Comparison of ENCODE assay signal across 8 cellular contexts in the genomic region with DNA sequence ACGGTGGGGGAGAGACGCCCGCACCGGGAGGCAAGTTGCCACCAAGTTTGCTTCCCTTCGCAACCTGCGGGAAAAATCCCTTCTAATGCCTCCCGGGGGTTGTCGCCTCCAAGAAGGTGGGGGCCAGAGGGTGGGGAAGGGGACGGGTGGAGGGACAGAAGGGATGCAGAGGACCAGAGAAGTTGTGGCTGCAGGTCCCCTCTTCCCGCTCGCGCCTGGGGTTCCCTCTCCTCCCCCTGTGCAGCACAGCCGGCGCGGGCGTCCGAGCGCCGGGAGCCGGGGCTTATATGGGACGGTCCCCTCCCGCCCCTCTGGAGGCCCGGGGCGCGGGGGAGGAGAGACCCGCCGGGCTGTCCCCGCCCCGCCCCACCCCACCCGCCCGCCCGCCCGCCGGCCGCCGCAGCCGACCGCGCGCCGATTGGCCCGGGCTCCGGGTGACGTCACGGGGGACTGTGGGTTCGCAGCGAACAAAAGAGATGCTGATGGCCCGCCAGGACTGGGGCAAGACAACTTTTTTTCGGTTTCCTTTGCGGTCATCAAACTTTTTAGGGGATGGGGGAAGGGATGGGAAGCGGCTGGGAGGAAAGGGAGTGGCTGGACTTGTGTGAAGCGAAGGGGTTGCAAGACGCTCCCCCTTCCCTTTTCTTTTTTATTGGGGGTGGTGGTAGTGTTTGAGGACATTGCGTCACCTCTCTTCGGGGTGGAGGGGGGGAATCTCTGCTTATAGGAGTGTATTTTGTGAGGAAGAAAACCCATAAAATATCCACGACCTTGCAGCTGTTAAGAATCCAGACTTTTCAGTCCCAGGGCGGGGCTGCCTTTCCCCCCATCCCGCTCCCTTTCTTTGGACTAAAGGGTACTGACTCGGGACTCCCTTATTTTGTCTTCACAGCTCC. TPM values are rescaled to one million over a fixed set of nuclear protein-coding genes. Genes with fewer than 3 reads are reported as not detected.
A peak's percentile ranks its signal among the peaks of the same experiment; 100 is the strongest.
DNase-seq lines count a peak whose midpoint lies in the region; ATAC-seq and TF ChIP-seq lines count a peak whose summit lies in the region.

A gene (minus strand): TSS at position 260 of the 896 bp plus-strand sequence. CDS start 266 bp downstream, outside the sequence.

- DNase-seq in H4 (ENCODE audit: low spot score) (peak; percentile 95), MV-4-11 (lab: John Stamatoyannopoulos, UW) (peak; percentile 25), cerebellum (ENCODE audit: low spot score) (peak; percentile 30), iris pigment epithelial cell (ENCODE audit: low read depth) (peak; percentile 99), spleen (peak; percentile 85), NCI-H526 treated with DMSO at 0.1 percent for 48 hours (lab: John Stamatoyannopoulos, UW) (no peak)

- H3K9me3 ChIP-seq in ES-I3 (ENCODE audit: control insufficient read depth, insufficient read depth, low read length) (no peaks in the 10 kb centered on the region), spleen (no peaks in the 10 kb centered on the region)

- peak within 1 kb of the TSS; percentile 29 to 79 (median 62) for H3K27ac ChIP-seq in spleen

- no peak for TF ChIP-seq POLR2A in spleen (IDR thresholded peaks at IDR 0.05)

- TF ChIP-seq CTCF in spleen (IDR thresholded peaks at IDR 0.05 in 8 of 11, conservative IDR thresholded peaks at IDR 0.05 in 3 of 11): no peak

- peaks cover 9% of the 10 kb centered on the region; the same call in 1 of the 2 replicates for H3K4me1 ChIP-seq in ES-I3 (ENCODE audit: insufficient read depth, low read length)
- peaks cover 13 to 26% (median 22%) of the 10 kb centered on the region in 6 donors for H3K4me1 ChIP-seq in spleen

- H3K9ac ChIP-seq in ES-I3 (ENCODE audit: low read depth, low read length): peak within 1 kb of the TSS; percentile 92

- no peaks in the 10 kb centered on the region for H3K36me3 ChIP-seq in ES-I3 (ENCODE audit: insufficient read depth, low read length)
- H3K36me3 ChIP-seq in spleen: no peaks in the 10 kb centered on the region

- ATAC-seq in activated CD4-positive, CD25-positive, alpha-beta regulatory T cell treated with anti-CD3 and anti-CD28 coated beads, Interleukin-2, amount 50 U/mL, for 24 hours: peak; percentile 55 to 65

- intact Hi-C loops in spleen (cut with DNase I; ENCODE audit: low total_unique reads): no loop called here

- WGBS in spleen, 5 donors: 0 to 2% (median 1%) methylated on average over 29 to 59 of the region's 59 CpGs

- H3K27me3 ChIP-seq in spleen (replicated peaks in 1 of 7): peaks cover 2 to 92% (median 41%) of the 10 kb centered on the region in 7 donors

- peak within 1 kb of the TSS; percentile 38 to 74 (median 52) for H3K4me3 ChIP-seq in spleen

RNA-seq across cellular contexts. Expression of the gene that starts here (rescaled TPM):
- 246 and 270 TPM in 2 replicates for total RNA-seq in H4 (2014; rRNA removed; shearing (Covaris generic))
- total RNA-seq in cerebellum (262 TPM), spleen (10 to 100 TPM; 28.2 to 64.2 (median 32.9) TPM)
- 100 to 1,000 TPM in 1 of 3 donors, 10 to 100 TPM in 2; 28.0 to 104 (median 38.6) TPM for polyA plus RNA-seq in spleen
